1 cellular context compared by ENCODE assay signal in genomic region chr11:115765803-115766239, GRCh38.
TF ChIP-seq lines count a peak whose summit lies in the region.

No MANE protein-coding gene starts in this region.

TF ChIP-seq in K562, 482 proteins besides CTCF, POLR2A, EP300 and RAD21 (continued from another document and continues in another):
- TF ChIP-seq, protein P1, sequence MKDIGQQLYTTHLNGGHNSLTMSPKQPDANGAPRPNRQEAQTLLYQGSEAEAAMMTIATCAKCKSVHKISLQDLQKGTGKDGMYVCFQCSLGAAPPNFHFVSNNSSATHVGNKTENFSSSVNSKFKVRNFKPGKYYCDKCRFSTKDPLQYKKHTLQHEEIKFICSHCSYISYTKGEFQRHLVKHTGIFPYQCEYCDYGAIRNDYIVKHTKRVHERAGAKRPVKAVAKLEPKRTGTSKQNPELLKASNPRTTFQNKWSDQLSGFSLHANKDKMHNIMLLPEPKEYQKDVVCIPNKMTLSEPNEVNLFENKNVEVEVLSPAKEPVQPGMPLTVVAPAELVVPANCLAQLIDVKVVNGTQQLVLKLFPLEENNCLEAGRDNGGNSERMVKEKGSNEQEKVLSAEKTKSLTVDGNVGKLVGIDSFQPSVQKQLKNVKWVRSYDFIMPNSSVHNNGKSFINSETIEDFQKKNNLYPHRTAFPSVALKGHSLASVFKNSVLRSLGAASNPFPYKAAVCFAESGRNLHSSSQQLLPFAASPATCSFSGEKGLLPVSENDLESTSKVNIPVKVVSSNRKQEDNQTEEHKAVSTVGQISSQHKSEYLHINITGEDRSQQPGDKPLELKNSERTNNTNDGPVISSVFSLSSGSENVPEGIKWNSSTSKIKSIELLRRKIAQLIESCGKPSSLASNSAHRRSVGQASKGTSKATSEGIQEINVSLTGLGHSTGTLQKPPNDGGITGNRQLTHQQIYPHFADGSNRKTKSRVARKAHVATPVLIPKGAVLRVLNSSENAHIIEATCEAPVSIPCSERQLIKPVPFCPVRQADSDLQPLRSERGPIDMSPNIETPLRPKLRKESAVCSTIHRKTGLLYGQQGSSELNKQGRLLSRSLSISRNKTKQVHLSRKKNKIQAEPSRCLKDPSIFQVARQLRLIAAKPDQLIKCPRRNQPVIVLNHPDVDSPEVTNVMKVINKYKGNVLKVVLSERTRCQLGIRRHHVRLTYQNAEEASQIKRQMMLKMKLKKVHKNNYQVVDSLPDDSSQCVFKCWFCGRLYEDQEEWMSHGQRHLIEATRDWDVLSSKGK (CRISPR knock-in tag; IDR thresholded peaks at IDR 0.05): no peak
- TF ChIP-seq, protein P2, sequence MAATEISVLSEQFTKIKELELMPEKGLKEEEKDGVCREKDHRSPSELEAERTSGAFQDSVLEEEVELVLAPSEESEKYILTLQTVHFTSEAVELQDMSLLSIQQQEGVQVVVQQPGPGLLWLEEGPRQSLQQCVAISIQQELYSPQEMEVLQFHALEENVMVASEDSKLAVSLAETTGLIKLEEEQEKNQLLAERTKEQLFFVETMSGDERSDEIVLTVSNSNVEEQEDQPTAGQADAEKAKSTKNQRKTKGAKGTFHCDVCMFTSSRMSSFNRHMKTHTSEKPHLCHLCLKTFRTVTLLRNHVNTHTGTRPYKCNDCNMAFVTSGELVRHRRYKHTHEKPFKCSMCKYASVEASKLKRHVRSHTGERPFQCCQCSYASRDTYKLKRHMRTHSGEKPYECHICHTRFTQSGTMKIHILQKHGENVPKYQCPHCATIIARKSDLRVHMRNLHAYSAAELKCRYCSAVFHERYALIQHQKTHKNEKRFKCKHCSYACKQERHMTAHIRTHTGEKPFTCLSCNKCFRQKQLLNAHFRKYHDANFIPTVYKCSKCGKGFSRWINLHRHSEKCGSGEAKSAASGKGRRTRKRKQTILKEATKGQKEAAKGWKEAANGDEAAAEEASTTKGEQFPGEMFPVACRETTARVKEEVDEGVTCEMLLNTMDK (IDR thresholded peaks at IDR 0.05; ENCODE audit: borderline replicate concordance, insufficient read depth, low read depth, low read length, poor library complexity, severe bottlenecking): no peak
- TF ChIP-seq, protein P3, sequence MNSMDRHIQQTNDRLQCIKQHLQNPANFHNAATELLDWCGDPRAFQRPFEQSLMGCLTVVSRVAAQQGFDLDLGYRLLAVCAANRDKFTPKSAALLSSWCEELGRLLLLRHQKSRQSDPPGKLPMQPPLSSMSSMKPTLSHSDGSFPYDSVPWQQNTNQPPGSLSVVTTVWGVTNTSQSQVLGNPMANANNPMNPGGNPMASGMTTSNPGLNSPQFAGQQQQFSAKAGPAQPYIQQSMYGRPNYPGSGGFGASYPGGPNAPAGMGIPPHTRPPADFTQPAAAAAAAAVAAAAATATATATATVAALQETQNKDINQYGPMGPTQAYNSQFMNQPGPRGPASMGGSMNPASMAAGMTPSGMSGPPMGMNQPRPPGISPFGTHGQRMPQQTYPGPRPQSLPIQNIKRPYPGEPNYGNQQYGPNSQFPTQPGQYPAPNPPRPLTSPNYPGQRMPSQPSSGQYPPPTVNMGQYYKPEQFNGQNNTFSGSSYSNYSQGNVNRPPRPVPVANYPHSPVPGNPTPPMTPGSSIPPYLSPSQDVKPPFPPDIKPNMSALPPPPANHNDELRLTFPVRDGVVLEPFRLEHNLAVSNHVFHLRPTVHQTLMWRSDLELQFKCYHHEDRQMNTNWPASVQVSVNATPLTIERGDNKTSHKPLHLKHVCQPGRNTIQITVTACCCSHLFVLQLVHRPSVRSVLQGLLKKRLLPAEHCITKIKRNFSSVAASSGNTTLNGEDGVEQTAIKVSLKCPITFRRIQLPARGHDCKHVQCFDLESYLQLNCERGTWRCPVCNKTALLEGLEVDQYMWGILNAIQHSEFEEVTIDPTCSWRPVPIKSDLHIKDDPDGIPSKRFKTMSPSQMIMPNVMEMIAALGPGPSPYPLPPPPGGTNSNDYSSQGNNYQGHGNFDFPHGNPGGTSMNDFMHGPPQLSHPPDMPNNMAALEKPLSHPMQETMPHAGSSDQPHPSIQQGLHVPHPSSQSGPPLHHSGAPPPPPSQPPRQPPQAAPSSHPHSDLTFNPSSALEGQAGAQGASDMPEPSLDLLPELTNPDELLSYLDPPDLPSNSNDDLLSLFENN (IDR thresholded peaks at IDR 0.05; ENCODE audit: low read depth in 2 of 2, low read length in 2 of 2): no peak
- TF ChIP-seq E2F5 (CRISPR knock-in tag; IDR thresholded peaks at IDR 0.05): no peak
- TF ChIP-seq THAP12 (CRISPR knock-in tag; IDR thresholded peaks at IDR 0.05): no peak
- TF ChIP-seq ZNF316 (IDR thresholded peaks at IDR 0.05): no peak
- TF ChIP-seq KDM2B (CRISPR knock-in tag; IDR thresholded peaks at IDR 0.05): no peak
- TF ChIP-seq SIN3A (IDR thresholded peaks at IDR 0.05; ENCODE audit: borderline replicate concordance in 2 of 2, control insufficient read depth in 1 of 2, low read depth in 2 of 2, low read length in 2 of 2): no peak
- TF ChIP-seq ARNT (IDR thresholded peaks at IDR 0.05): no peak
- TF ChIP-seq, protein P4, sequence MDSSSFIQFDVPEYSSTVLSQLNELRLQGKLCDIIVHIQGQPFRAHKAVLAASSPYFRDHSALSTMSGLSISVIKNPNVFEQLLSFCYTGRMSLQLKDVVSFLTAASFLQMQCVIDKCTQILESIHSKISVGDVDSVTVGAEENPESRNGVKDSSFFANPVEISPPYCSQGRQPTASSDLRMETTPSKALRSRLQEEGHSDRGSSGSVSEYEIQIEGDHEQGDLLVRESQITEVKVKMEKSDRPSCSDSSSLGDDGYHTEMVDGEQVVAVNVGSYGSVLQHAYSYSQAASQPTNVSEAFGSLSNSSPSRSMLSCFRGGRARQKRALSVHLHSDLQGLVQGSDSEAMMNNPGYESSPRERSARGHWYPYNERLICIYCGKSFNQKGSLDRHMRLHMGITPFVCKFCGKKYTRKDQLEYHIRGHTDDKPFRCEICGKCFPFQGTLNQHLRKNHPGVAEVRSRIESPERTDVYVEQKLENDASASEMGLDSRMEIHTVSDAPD (CRISPR knock-in tag; IDR thresholded peaks at IDR 0.05): no peak
- no peak for TF ChIP-seq ZNF41 (CRISPR knock-in tag; conservative IDR thresholded peaks at IDR 0.05)
- 0 out of 2 replicates have a peak, but pooled peaks have one; percentile 51 for TF ChIP-seq THRB (CRISPR knock-in tag; conservative IDR thresholded peaks at IDR 0.05)
- TF ChIP-seq RFX7 (CRISPR knock-in tag; IDR thresholded peaks at IDR 0.05): no peak
- no peak for TF ChIP-seq ELF1 (tag; IDR thresholded peaks at IDR 0.05)
- no peak for TF ChIP-seq YBX1 (IDR thresholded peaks at IDR 0.05)
- TF ChIP-seq ZNF507 (tag; conservative IDR thresholded peaks at IDR 0.05): no peak
- no peak for TF ChIP-seq ZNF696 (CRISPR knock-in tag; conservative IDR thresholded peaks at IDR 0.05)
- TF ChIP-seq ARID1B (IDR thresholded peaks at IDR 0.05): no peak
- no peak for TF ChIP-seq ZNF780A (CRISPR knock-in tag; IDR thresholded peaks at IDR 0.05)
- no peak for TF ChIP-seq MCM7 (IDR thresholded peaks at IDR 0.05)
- no peak for TF ChIP-seq ZNF354B (CRISPR knock-in tag; IDR thresholded peaks at IDR 0.05)
- no peak for TF ChIP-seq ID3 (CRISPR knock-in tag; IDR thresholded peaks at IDR 0.05)
- no peak for TF ChIP-seq ID3 (tag; IDR thresholded peaks at IDR 0.05)
- no peak for TF ChIP-seq MAFK (IDR thresholded peaks at IDR 0.05; ENCODE audit: low read length)
- no peak for TF ChIP-seq TOE1 (IDR thresholded peaks at IDR 0.05; ENCODE audit: borderline replicate concordance)
- TF ChIP-seq TOE1 (CRISPR knock-in tag; IDR thresholded peaks at IDR 0.05; ENCODE audit: borderline replicate concordance, low read depth): no peak
- TF ChIP-seq, protein P5, sequence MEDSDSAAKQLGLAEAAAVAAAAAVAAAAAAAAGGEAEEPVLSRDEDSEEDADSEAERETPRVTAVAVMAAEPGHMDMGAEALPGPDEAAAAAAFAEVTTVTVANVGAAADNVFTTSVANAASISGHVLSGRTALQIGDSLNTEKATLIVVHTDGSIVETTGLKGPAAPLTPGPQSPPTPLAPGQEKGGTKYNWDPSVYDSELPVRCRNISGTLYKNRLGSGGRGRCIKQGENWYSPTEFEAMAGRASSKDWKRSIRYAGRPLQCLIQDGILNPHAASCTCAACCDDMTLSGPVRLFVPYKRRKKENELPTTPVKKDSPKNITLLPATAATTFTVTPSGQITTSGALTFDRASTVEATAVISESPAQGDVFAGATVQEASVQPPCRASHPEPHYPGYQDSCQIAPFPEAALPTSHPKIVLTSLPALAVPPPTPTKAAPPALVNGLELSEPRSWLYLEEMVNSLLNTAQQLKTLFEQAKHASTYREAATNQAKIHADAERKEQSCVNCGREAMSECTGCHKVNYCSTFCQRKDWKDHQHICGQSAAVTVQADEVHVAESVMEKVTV (CRISPR knock-in tag; IDR thresholded peaks at IDR 0.05): no peak
- no peak for TF ChIP-seq ZNF644 (tag; IDR thresholded peaks at IDR 0.05; ENCODE audit: low read depth)
- TF ChIP-seq RNF2 (IDR thresholded peaks at IDR 0.05): no peak
- peak; percentile 84; the same call in 1 of the 2 replicates for TF ChIP-seq ZNF766 (CRISPR knock-in tag; conservative IDR thresholded peaks at IDR 0.05)
- TF ChIP-seq ETS2 (tag; IDR thresholded peaks at IDR 0.05; ENCODE audit: borderline replicate concordance, poor library complexity, severe bottlenecking): no peak
- TF ChIP-seq KAT7 (CRISPR knock-in tag; IDR thresholded peaks at IDR 0.05; ENCODE audit: borderline replicate concordance): no peak
- no peak for TF ChIP-seq ZNF12 (CRISPR knock-in tag; IDR thresholded peaks at IDR 0.05)
- no peak for TF ChIP-seq HNRNPK (IDR thresholded peaks at IDR 0.05; ENCODE audit: low read depth, low read length, poor library complexity, severe bottlenecking)
- no peak for TF ChIP-seq ZNF133 (CRISPR knock-in tag; IDR thresholded peaks at IDR 0.05)
- no peak for TF ChIP-seq BCL6 (CRISPR knock-in tag; IDR thresholded peaks at IDR 0.05)
- no peak for TF ChIP-seq MED1 (CRISPR knock-in tag; IDR thresholded peaks at IDR 0.05; ENCODE audit: borderline replicate concordance)
- no peak for TF ChIP-seq ZNF224 (CRISPR knock-in tag; IDR thresholded peaks at IDR 0.05)
- no peak for TF ChIP-seq ZNF699 (CRISPR knock-in tag; IDR thresholded peaks at IDR 0.05; ENCODE audit: insufficient replicate concordance)
- TF ChIP-seq PKNOX1 (IDR thresholded peaks at IDR 0.05): no peak
- TF ChIP-seq STAT5A (IDR thresholded peaks at IDR 0.05; ENCODE audit: borderline replicate concordance, low read length): no peak
- TF ChIP-seq ILF3 (IDR thresholded peaks at IDR 0.05; ENCODE audit: borderline replicate concordance): no peak
- no peak for TF ChIP-seq ATF6 (CRISPR knock-in tag; IDR thresholded peaks at IDR 0.05)
- no peak for TF ChIP-seq MEF2A (IDR thresholded peaks at IDR 0.05; ENCODE audit: control insufficient read depth, low read depth, low read length)
- TF ChIP-seq ESRRA (IDR thresholded peaks at IDR 0.05; ENCODE audit: borderline replicate concordance, low read depth): no peak
- no peak for TF ChIP-seq TBP (optimal IDR thresholded peaks at IDR 0.05; ENCODE audit: low read depth, low read length)
